Comparison of ENCODE assay signal across 19 cellular contexts in the genomic region with DNA sequence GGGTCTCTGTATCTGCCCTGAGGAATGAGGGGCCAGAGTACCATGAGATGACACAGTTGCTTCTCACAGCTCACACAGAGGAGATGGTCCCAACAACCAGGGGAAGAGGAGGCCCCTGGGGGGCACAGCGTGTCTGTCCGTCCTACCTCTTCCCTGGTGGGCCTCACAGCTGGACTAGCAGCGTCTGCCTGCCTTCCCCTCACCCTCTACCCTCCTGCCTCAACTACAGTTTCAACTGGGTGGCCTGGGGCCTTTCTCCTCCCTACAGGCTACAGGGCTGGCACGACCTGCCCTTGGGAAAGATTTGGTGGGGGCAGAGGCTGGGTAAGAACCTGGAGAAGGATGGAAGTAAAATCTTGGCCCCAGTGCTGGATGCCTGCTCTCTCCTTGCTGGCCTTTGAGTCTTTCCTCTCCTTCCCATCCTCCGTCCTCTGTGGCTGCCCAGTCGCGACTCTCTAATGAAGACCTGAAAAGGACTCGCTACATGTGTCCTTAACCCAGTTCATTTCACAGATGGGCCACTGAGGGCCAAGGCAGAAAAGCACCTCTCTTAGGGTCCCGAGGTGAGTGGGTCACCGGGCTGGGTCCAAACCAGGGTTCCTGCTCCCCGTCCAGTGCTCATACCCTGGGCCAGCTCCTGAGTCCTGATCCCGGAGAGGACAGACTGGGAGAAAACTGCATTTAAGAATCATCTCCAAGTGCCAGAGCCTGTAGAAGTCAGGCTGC.
"Had no signal": no experiment of that assay in that cellular context is flagged by ENCODE, and none has a peak within 500 bp of the region (broad histone marks: within the 10 kb centered on the region; RNA-seq: fewer than 3 reads in every experiment).

No MANE protein-coding gene starts in this region.

- H3K27ac Mint-ChIP-seq: activated CD8-positive, alpha-beta T cell treated with anti-CD3 and anti-CD28 coated beads, Interleukin-2, amount 10 ng/mL, durations not matched to agents 7 days and 5 days; activated T-helper 1 cell treated with anti-CD3 and anti-CD28 coated beads, Interleukin-12 subunit alpha, Interleukin-12 subunit beta, Interleukin-2, Interleukin-4 antibody, amounts not matched to agents 30 ng/mL and 10 ng/mL and 1 ng/mL, durations not matched to agents 14 hours and 24 hours and 36 hours had no signal

- ATAC-seq: activated CD8-positive, alpha-beta T cell treated with anti-CD3 and anti-CD28 coated beads, Interleukin-2, amount 10 ng/mL, durations not matched to agents 7 days and 5 days; activated naive CD4-positive, alpha-beta T cell treated with anti-CD3 and anti-CD28 coated beads, Interleukin-2, amount 50 U/mL, for 72 hours; left cardiac atrium; mucosa of descending colon; stimulated activated naive CD8-positive, alpha-beta T cell treated with anti-CD3 and anti-CD28 coated beads, Interleukin-15, Interleukin-2, amounts not matched to agents 100 U/mL and 50 U/mL, for 24 hours had no signal

- H3K9me3 ChIP-seq: esophagus muscularis mucosa, mucosa of descending colon, prostate gland, right atrium auricular region, tibial artery had no signal

- H3K4me3 ChIP-seq: cardiac muscle cell, esophagus muscularis mucosa, mucosa of descending colon, prostate gland, right atrium auricular region, spleen, tibial artery had no signal

- H3K9me3 Mint-ChIP-seq: activated naive CD4-positive, alpha-beta T cell treated with anti-CD3 and anti-CD28 coated beads, Interleukin-2, amount 50 U/mL, for 72 hours had no signal

- H3K4me1 ChIP-seq: prostate gland had no signal

- H3K36me3 ChIP-seq: cardiac muscle cell, esophagus muscularis mucosa, prostate gland, right atrium auricular region, spleen, tibial artery had no signal

- H3K27ac ChIP-seq: cardiac muscle cell, esophagus muscularis mucosa, prostate gland, right atrium auricular region, tibial artery had no signal

- H3K4me3 Mint-ChIP-seq: activated CD8-positive, alpha-beta T cell treated with anti-CD3 and anti-CD28 coated beads, Interleukin-2, amount 10 ng/mL, durations not matched to agents 7 days and 5 days; activated T-helper 1 cell treated with anti-CD3 and anti-CD28 coated beads, Interleukin-12 subunit alpha, Interleukin-12 subunit beta, Interleukin-2, Interleukin-4 antibody, amounts not matched to agents 30 ng/mL and 10 ng/mL and 1 ng/mL, durations not matched to agents 14 hours and 24 hours and 36 hours had no signal

- DNase-seq: activated CD4-positive, alpha-beta T cell treated with anti-CD3 and anti-CD28 coated beads for 1 hour; activated CD4-positive, alpha-beta T cell treated with anti-CD3 and anti-CD28 coated beads, Interleukin-2, amount 50 U/mL, for 1 hour; activated CD8-positive, alpha-beta T cell treated with anti-CD3 and anti-CD28 coated beads, Interleukin-2, amount 10 ng/mL, durations not matched to agents 7 days and 5 days; effector memory CD4-positive, alpha-beta T cell; left cardiac atrium; mesenchymal stem cell; mucosa of descending colon; spleen; stimulated activated CD4-positive, alpha-beta T cell treated with anti-CD3 and anti-CD28 coated beads, Interleukin-4, amount 100 ng/mL, for 1 hour; stimulated activated naive CD8-positive, alpha-beta T cell treated with anti-CD3 and anti-CD28 coated beads, Interleukin-15, Interleukin-2, amounts not matched to agents 100 U/mL and 50 U/mL, for 24 hours; T-helper 1 cell; T-helper 9 cell; tibial artery had no signal

- H3K27me3 ChIP-seq: cardiac muscle cell, esophagus muscularis mucosa, right atrium auricular region, tibial artery had no signal

- H3K36me3 Mint-ChIP-seq: activated naive CD4-positive, alpha-beta T cell treated with anti-CD3 and anti-CD28 coated beads, Interleukin-2, amount 50 U/mL, for 72 hours had no signal
